14 cellular contexts compared by ENCODE assay signal in the genomic region with DNA sequence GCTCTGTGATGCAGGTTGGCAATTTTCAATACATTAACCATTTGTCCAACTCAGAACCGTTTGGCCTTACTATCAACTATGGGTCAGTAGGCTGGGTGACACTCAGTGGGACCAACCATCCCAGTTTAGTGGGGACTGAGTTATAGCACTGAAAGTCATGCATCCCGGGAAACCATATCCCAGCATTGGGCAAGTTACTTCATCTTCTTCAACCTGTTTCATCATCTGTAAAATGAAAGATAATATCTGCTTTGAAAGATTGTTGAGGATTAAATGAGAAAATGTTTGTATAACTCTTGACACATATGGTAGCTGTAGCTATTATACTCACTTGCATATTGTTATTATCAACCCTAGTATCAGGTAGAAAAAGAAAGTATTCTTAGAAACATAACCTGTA. TPM values are rescaled to one million over a fixed set of nuclear protein-coding genes. Genes with fewer than 3 reads are reported as not detected.
DNase-seq lines count a peak whose midpoint lies in the region; ATAC-seq, FAIRE-seq and TF ChIP-seq lines count a peak whose summit lies in the region.
"Had no signal": no experiment of that assay in that cellular context is flagged by ENCODE, and none has a peak within 500 bp of the region (broad histone marks: within the 10 kb centered on the region; RNA-seq: fewer than 3 reads in every experiment).

No MANE protein-coding gene starts in this region.

- TF ChIP-seq EP300 in GM12878 (IDR thresholded peaks at IDR 0.05; ENCODE audit: borderline replicate concordance in 1 of 2, control insufficient read depth in 1 of 2, low read depth in 2 of 2, low read length in 2 of 2) = no peak

- no peaks in the 10 kb centered on the region; the same call in 2 of the 3 replicates for H3K9me3 ChIP-seq in GM12878 (replicated peaks; ENCODE audit: control insufficient read depth, insufficient read depth, low read length)
- no peaks in the 10 kb centered on the region for H3K9me3 ChIP-seq in small intestine (ENCODE audit: control insufficient read depth, low read depth)
- H3K9me3 ChIP-seq: colonic mucosa, uterus had no signal

- H3K9ac ChIP-seq in GM12878 (ENCODE audit: control insufficient read depth, insufficient read depth, low read length) = peak overlapping the region; percentile 48; the same call in 1 of the 2 replicates

- SMC1A ChIA-PET in GM12878 (lab: Charles Lee; ENCODE audit: uncharacterized antibody, unreplicated experiment) = interaction anchor here (1.0 to 11.6 kb wide), 10 partner anchors 10 to 162 kb away, joined by 3 to 110 read pairs (median 9); partner anchors contain the start of genes PIGB and PIGBOS1

- H3K79me2 ChIP-seq in GM12878 (ENCODE audit: control insufficient read depth, insufficient read depth, low read length) = peaks cover 11% of the 10 kb centered on the region

- DNase-seq in NB4 (ENCODE audit: low read depth) (no peak), GM12878 (ENCODE audit: low read depth, low spot score) (no peak), small intestine (no peak), GM12891 (ENCODE audit: insufficient read length, low spot score) (no peak), occipital lobe (lab: John Stamatoyannopoulos, UW) (no peak)
- DNase-seq: amygdala, colonic mucosa, erythroblast, NCI-H1694 treated with DMSO at 0.1 percent for 48 hours, right cardiac atrium, RPMI8226, uterus had no signal

- ATAC-seq in GM12878 (no peak), SK-N-SH treated with all-trans-retinoic acid at 6 μM for 48 hours (no peak)
- ATAC-seq: right cardiac atrium had no signal

- H3K4me3 ChIP-seq in GM08714 (ENCODE audit: low read length) = peak overlapping the region; percentile 13; the same call in 1 of the 2 replicates
- peak overlapping the region; percentile 28 for H3K4me3 ChIP-seq in NB4 (ENCODE audit: low read depth, low read length)
- H3K4me3 ChIP-seq in GM12878 = no peak overlapping the region
- no peak overlapping the region for H3K4me3 ChIP-seq in small intestine (ENCODE audit: low read depth in 1 of 2, low read length in 2 of 2)
- H3K4me3 ChIP-seq: colonic mucosa, uterus had no signal

- H3K4me2 ChIP-seq in GM12878 (ENCODE audit: control insufficient read depth, insufficient read depth) = peak overlapping the region; percentile 73

- intact Hi-C loops in GM12878 (cut with micrococcal nuclease; ENCODE audit: unreplicated experiment) = no loop called here

- TF ChIP-seq POLR2A in NB4 (IDR thresholded peaks at IDR 0.05; ENCODE audit: extremely low read depth, insufficient read length) (no peak), GM12878 (IDR thresholded peaks at IDR 0.05; ENCODE audit: low read depth, low read length) (no peak), GM12891 (IDR thresholded peaks at IDR 0.05; ENCODE audit: low read depth, low read length) (no peak)

- FAIRE-seq in GM12878 (lab: Jason Lieb, UNC) (no peak), small intestine (lab: Jason Lieb, UNC) (no peak), GM12891 (lab: Jason Lieb, UNC) (no peak)

- CTCF ChIA-PET in GM12878 (lab: Yijun Ruan, JAX) = interaction anchor here (0.7 to 2.3 kb wide), 4 partner anchors 9 to 60 kb away, joined by 3 to 11 read pairs (median 6); no protein-coding TSS in a partner anchor

- H3K36me3 ChIP-seq in GM12878 (ENCODE audit: control insufficient read depth in 2 of 2, insufficient read depth in 2 of 2, low read length in 1 of 2) = no peaks in the 10 kb centered on the region; a peak in 1 of 4 replicates
- H3K36me3 ChIP-seq in small intestine (ENCODE audit: control insufficient read depth in 2 of 2, insufficient read depth in 2 of 2, low read length in 2 of 2) = no peaks in the 10 kb centered on the region
- H3K36me3 ChIP-seq: colonic mucosa, uterus had no signal

- H3K27me3 ChIP-seq in GM12878 (replicated peaks in 1 of 2; ENCODE audit: control insufficient read depth in 2 of 2, insufficient read depth in 2 of 2, low read length in 1 of 2) (no peaks in the 10 kb centered on the region), small intestine (ENCODE audit: control insufficient read depth in 2 of 2, insufficient read depth in 2 of 2, low read length in 2 of 2) (no peaks in the 10 kb centered on the region)
- H3K27me3 ChIP-seq: colonic mucosa, uterus had no signal

- TF ChIP-seq RAD21 in GM12878 (IDR thresholded peaks at IDR 0.05; ENCODE audit: insufficient read depth, low read depth, low read length) = no peak

- no TSS peak for BruUV-seq in GM12878 (replicated peaks; lab: Mats Ljungman, UMichigan)

- no peak overlapping the region for H2AFZ ChIP-seq in GM12878 (ENCODE audit: control insufficient read depth, low read depth, low read length)

- TF ChIP-seq CTCF in NB4 (IDR thresholded peaks at IDR 0.05; ENCODE audit: low read depth, low read length) = no peak
- TF ChIP-seq CTCF in GM12878 (IDR thresholded peaks at IDR 0.05 in 2 of 3, conservative IDR thresholded peaks at IDR 0.05 in 1 of 3; ENCODE audit: control insufficient read depth in 2 of 3, extremely low read depth in 1 of 3, insufficient read depth in 1 of 3, low read depth in 3 of 3, low read length in 3 of 3) = no peak

- in situ Hi-C loops in GM12878 (cut with MboI) = no loop called here

- RAD21 ChIA-PET in GM12878 (lab: Charles Lee; ENCODE audit: unreplicated experiment) = interaction anchor here (1.0 to 3.4 kb wide), 11 partner anchors 10 to 162 kb away, joined by 3 to 20 read pairs (median 7); partner anchors contain the start of genes CCPG1, PIERCE2, PIGB and PIGBOS1

- H3K4me1 ChIP-seq in GM12878 (ENCODE audit: control insufficient read depth, insufficient read depth, low read length) (peaks cover 42% of the 10 kb centered on the region), small intestine (ENCODE audit: control insufficient read depth in 2 of 2, insufficient read depth in 1 of 2, low read depth in 1 of 2, low read length in 1 of 2) (no peaks in the 10 kb centered on the region)
- H3K4me1 ChIP-seq: colonic mucosa, uterus had no signal

- H4K20me1 ChIP-seq in GM12878 (ENCODE audit: control insufficient read depth, insufficient read depth) = no peaks in the 10 kb centered on the region

- 48% methylated on average over 2 of the region's 2 CpGs for WGBS in GM12878 (ENCODE audit: insufficient coverage, insufficient replicate concordance, low lambda C conversion rate, missing lambda C conversion rate)
- 76 to 79% (median 79%) methylated on average over 2 of the region's 2 CpGs for WGBS in small intestine, 3 donors

- POLR2A ChIA-PET in GM12878 (lab: Charles Lee) = interaction anchor here (0.6 to 2.0 kb wide), 4 partner anchors 10 to 60 kb away, joined by 3 to 6 read pairs (median 4); no protein-coding TSS in a partner anchor

- H3K27ac ChIP-seq in GM12878 (ENCODE audit: control insufficient read depth, insufficient read depth) = peak overlapping the region; percentile 79
- peak overlapping the region; percentile 52 to 91 for H3K27ac ChIP-seq in small intestine (ENCODE audit: low read depth in 1 of 2, low read length in 1 of 2)
- H3K27ac ChIP-seq: colonic mucosa, uterus had no signal

RNA-seq across cellular contexts. Expression of gene RAB27A, which starts 11.9 kb away (rescaled TPM):
- 104 and 107 TPM in 2 replicates for total RNA-seq in GM12878 (2013; cell fraction: nucleolus; rRNA removed)
- total RNA-seq in GM12878 (2014; rRNA removed) (13.3 and 15.4 TPM in 2 replicates), GM12878 (2014; rRNA removed; fragmentation: Illumina TruSeq; extraction: Trizol) (27.6 and 30.8 TPM in 2 replicates), GM12878 (2021) (52.2 and 53.2 TPM in 2 replicates), occipital lobe (7.6 TPM)
- 14.9 TPM for polyA plus RNA-seq in GM12878 (2011; ENCODE audit: low read depth)
- polyA plus RNA-seq in GM12878 (2011; rRNA removed) (139 and 184 TPM in 2 replicates), GM12878 (2014; fragmentation: Illumina TruSeq; extraction: Trizol) (65.4 and 85.6 TPM in 2 replicates), GM12878 (2014; fragmentation: Nextera tagmentation; extraction: Ambion mirVana) (10 to 100 TPM; 24.6 to 36.5 TPM), GM12878 (2014; rRNA removed) (44.3 and 50.6 TPM in 2 replicates), GM12878 (2016; fragmentation: Nextera tagmentation; extraction: Ambion mirVana) (10 to 100 TPM; 32.0 to 33.9 TPM), small intestine (10 to 100 TPM; 24.8 to 52.3 (median 30.3) TPM)
- 55.6 and 70.9 TPM in 2 replicates for polyA plus RNA-seq in GM12878 (2011; cell fraction: cytosol; rRNA removed)
- 35.5 and 42.4 TPM in 2 replicates for polyA plus RNA-seq in GM12878 (2011; cell fraction: nucleus; rRNA removed)
- 17.4 and 27.6 TPM in 2 replicates for polyA plus RNA-seq in GM12878 (2012)
- polyA minus RNA-seq in GM12878 (2011; rRNA and poly(A)+ RNA removed) = 38.7 and 48.9 TPM in 2 replicates
- polyA minus RNA-seq in GM12878 (2011; cell fraction: cytosol; rRNA and poly(A)+ RNA removed) = 20.4 and 23.8 TPM in 2 replicates
- polyA minus RNA-seq in GM12878 (2011; cell fraction: nucleus; rRNA and poly(A)+ RNA removed) = 14.3 and 20.1 TPM in 2 replicates
- polyA plus RNA-seq in GM12891 (2012; ENCODE audit: low read depth, missing spikeins) = 14.4 TPM

RNA-seq across cellular contexts. Expression of gene PIGBOS1, which starts 41.2 kb away (rescaled TPM):
- 18.0 and 21.5 TPM in 2 replicates for total RNA-seq in GM12878 (2013; cell fraction: nucleolus; rRNA removed)
- total RNA-seq in GM12878 (2014; rRNA removed) (7.1 and 8.1 TPM in 2 replicates), GM12878 (2014; rRNA removed; fragmentation: Illumina TruSeq; extraction: Trizol) (14.0 and 14.1 TPM in 2 replicates), GM12878 (2021) (7.1 and 7.6 TPM in 2 replicates), occipital lobe (6.4 TPM)
- polyA plus RNA-seq in GM12878 (2011; ENCODE audit: low read depth) = 13.4 TPM
- polyA plus RNA-seq in GM12878 (2011; rRNA removed) (9.9 and 17.1 TPM in 2 replicates), GM12878 (2014; fragmentation: Illumina TruSeq; extraction: Trizol) (5.7 and 9.0 TPM in 2 replicates), GM12878 (2014; fragmentation: Nextera tagmentation; extraction: Ambion mirVana) (10 to 100 TPM; 19.9 to 24.7 TPM), GM12878 (2014; rRNA removed) (10.5 and 12.5 TPM in 2 replicates), GM12878 (2016; fragmentation: Nextera tagmentation; extraction: Ambion mirVana) (10 to 100 TPM; 10.0 to 13.2 TPM), small intestine (10 to 100 TPM; 18.8 to 23.2 (median 22.8) TPM)
- polyA plus RNA-seq in GM12878 (2011; cell fraction: cytosol; rRNA removed) = 8.7 and 11.8 TPM in 2 replicates
- polyA plus RNA-seq in GM12878 (2011; cell fraction: nucleus; rRNA removed) = 3.9 and 5.1 TPM in 2 replicates
- polyA plus RNA-seq in GM12878 (2012) = 12.8 and 18.7 TPM in 2 replicates
- polyA minus RNA-seq in GM12878 (2011; rRNA and poly(A)+ RNA removed) = 2.2 and 2.6 TPM in 2 replicates
- 4.0 and 5.2 TPM in 2 replicates for polyA minus RNA-seq in GM12878 (2011; cell fraction: cytosol; rRNA and poly(A)+ RNA removed)
- polyA minus RNA-seq in GM12878 (2011; cell fraction: nucleus; rRNA and poly(A)+ RNA removed) = 7.7 and 16.2 TPM in 2 replicates
- 11.6 TPM for polyA plus RNA-seq in GM12891 (2012; ENCODE audit: low read depth, missing spikeins)

RNA-seq across cellular contexts. Expression of gene PIGB, which starts 41.3 kb away (rescaled TPM):
- 76.7 and 77.5 TPM in 2 replicates for total RNA-seq in GM12878 (2013; cell fraction: nucleolus; rRNA removed)
- total RNA-seq in GM12878 (2014; rRNA removed) (20.7 and 25.9 TPM in 2 replicates), GM12878 (2014; rRNA removed; fragmentation: Illumina TruSeq; extraction: Trizol) (27.8 and 28.7 TPM in 2 replicates), GM12878 (2021) (21.2 and 23.7 TPM in 2 replicates), occipital lobe (6.9 TPM)
- 16.8 TPM for polyA plus RNA-seq in GM12878 (2011; ENCODE audit: low read depth)
- polyA plus RNA-seq in GM12878 (2011; rRNA removed) (46.0 and 58.3 TPM in 2 replicates), GM12878 (2014; fragmentation: Illumina TruSeq; extraction: Trizol) (23.8 and 30.8 TPM in 2 replicates), GM12878 (2014; fragmentation: Nextera tagmentation; extraction: Ambion mirVana) (10 to 100 TPM; 22.7 to 44.6 TPM), GM12878 (2014; rRNA removed) (16.9 and 17.9 TPM in 2 replicates), GM12878 (2016; fragmentation: Nextera tagmentation; extraction: Ambion mirVana) (10 to 100 TPM; 26.6 to 35.4 TPM), small intestine (10 to 100 TPM in 2 of 3 donors, 1 to 10 TPM in 1; 9.7 to 20.1 (median 11.5) TPM)
- 18.0 and 20.1 TPM in 2 replicates for polyA plus RNA-seq in GM12878 (2011; cell fraction: cytosol; rRNA removed)
- 34.0 and 35.9 TPM in 2 replicates for polyA plus RNA-seq in GM12878 (2011; cell fraction: nucleus; rRNA removed)
- 13.7 and 18.8 TPM in 2 replicates for polyA plus RNA-seq in GM12878 (2012)
- polyA minus RNA-seq in GM12878 (2011; rRNA and poly(A)+ RNA removed) = 22.5 and 25.7 TPM in 2 replicates
- 5.7 and 13.0 TPM in 2 replicates for polyA minus RNA-seq in GM12878 (2011; cell fraction: cytosol; rRNA and poly(A)+ RNA removed)
- polyA minus RNA-seq in GM12878 (2011; cell fraction: nucleus; rRNA and poly(A)+ RNA removed) = 19.1 and 28.2 TPM in 2 replicates
- 10.1 TPM for polyA plus RNA-seq in GM12891 (2012; ENCODE audit: low read depth, missing spikeins)

Comparison
In these comparisons a context has a peak if more than half of its experiments do, and no peak if none do; other contexts are left out.
1. H3K4me3 ChIP-seq: peak in GM08714 (single experiment) and NB4 (single experiment); none in GM12878 (single experiment) and small intestine (0 of 2).